In genomic region chr9:91905958-91906585, GRCh38 we compare ENCODE assay signal across 1 cellular context.
A peak's percentile ranks its signal among the peaks of the same experiment; 100 is the strongest.
TF ChIP-seq lines count a peak whose summit lies in the region.

No MANE protein-coding gene starts in this region.

TF ChIP-seq in K562, 482 proteins besides CTCF, POLR2A, EP300 and RAD21 (continued from another document and continues in another):
- TF ChIP-seq, protein P1, sequence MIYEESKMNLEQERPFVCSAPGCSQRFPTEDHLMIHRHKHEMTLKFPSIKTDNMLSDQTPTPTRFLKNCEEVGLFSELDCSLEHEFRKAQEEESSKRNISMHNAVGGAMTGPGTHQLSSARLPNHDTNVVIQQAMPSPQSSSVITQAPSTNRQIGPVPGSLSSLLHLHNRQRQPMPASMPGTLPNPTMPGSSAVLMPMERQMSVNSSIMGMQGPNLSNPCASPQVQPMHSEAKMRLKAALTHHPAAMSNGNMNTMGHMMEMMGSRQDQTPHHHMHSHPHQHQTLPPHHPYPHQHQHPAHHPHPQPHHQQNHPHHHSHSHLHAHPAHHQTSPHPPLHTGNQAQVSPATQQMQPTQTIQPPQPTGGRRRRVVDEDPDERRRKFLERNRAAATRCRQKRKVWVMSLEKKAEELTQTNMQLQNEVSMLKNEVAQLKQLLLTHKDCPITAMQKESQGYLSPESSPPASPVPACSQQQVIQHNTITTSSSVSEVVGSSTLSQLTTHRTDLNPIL (CRISPR knock-in tag; IDR thresholded peaks at IDR 0.05): no peak
- TF ChIP-seq BRD9 (IDR thresholded peaks at IDR 0.05; ENCODE audit: low read depth, partially characterized antibody): no peak
- TF ChIP-seq JUNB (CRISPR knock-in tag; conservative IDR thresholded peaks at IDR 0.05): no peak
- no peak for TF ChIP-seq ZMIZ1 (IDR thresholded peaks at IDR 0.05; ENCODE audit: low read depth in 2 of 2, low read length in 2 of 2)
- TF ChIP-seq TEAD4 (IDR thresholded peaks at IDR 0.05; ENCODE audit: low read length): peak; percentile 40; the same call in 1 of the 2 replicates
- no peak for TF ChIP-seq TEAD4 (CRISPR knock-in tag; IDR thresholded peaks at IDR 0.05; ENCODE audit: borderline replicate concordance)
- TF ChIP-seq SIN3B (IDR thresholded peaks at IDR 0.05; ENCODE audit: low read depth): no peak
- TF ChIP-seq MTA3 (IDR thresholded peaks at IDR 0.05; ENCODE audit: borderline replicate concordance): peak; percentile 23; the same call in 1 of the 2 replicates
- TF ChIP-seq KLF13 (tag; IDR thresholded peaks at IDR 0.05; ENCODE audit: borderline replicate concordance, low read depth): no peak
- TF ChIP-seq, protein P2, sequence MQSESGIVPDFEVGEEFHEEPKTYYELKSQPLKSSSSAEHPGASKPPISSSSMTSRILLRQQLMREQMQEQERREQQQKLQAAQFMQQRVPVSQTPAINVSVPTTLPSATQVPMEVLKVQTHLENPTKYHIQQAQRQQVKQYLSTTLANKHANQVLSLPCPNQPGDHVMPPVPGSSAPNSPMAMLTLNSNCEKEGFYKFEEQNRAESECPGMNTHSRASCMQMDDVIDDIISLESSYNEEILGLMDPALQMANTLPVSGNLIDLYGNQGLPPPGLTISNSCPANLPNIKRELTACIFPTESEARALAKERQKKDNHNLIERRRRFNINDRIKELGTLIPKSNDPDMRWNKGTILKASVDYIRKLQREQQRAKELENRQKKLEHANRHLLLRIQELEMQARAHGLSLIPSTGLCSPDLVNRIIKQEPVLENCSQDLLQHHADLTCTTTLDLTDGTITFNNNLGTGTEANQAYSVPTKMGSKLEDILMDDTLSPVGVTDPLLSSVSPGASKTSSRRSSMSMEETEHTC (IDR thresholded peaks at IDR 0.05): no peak
- peak; percentile 56; the same call in 1 of the 2 replicates for TF ChIP-seq HMBOX1 (IDR thresholded peaks at IDR 0.05)
- no peak for TF ChIP-seq EHMT2 (IDR thresholded peaks at IDR 0.05)
- TF ChIP-seq ZNF174 (CRISPR knock-in tag; IDR thresholded peaks at IDR 0.05): no peak
- peak; percentile 100 for TF ChIP-seq ZNF316 (IDR thresholded peaks at IDR 0.05)
- TF ChIP-seq ZNF583 (CRISPR knock-in tag; IDR thresholded peaks at IDR 0.05): no peak
- TF ChIP-seq TAL1 (IDR thresholded peaks at IDR 0.05): no peak
- TF ChIP-seq YBX1 (IDR thresholded peaks at IDR 0.05): no peak
- TF ChIP-seq BDP1 (IDR thresholded peaks at IDR 0.05; ENCODE audit: insufficient read depth, insufficient read length): no peak
- no peak for TF ChIP-seq ZNF253 (CRISPR knock-in tag; conservative IDR thresholded peaks at IDR 0.05)
- no peak for TF ChIP-seq CREB3 (tag; conservative IDR thresholded peaks at IDR 0.05; ENCODE audit: low read depth)
- TF ChIP-seq MAFK (IDR thresholded peaks at IDR 0.05; ENCODE audit: low read length): peak; percentile 99
- TF ChIP-seq, protein P3, sequence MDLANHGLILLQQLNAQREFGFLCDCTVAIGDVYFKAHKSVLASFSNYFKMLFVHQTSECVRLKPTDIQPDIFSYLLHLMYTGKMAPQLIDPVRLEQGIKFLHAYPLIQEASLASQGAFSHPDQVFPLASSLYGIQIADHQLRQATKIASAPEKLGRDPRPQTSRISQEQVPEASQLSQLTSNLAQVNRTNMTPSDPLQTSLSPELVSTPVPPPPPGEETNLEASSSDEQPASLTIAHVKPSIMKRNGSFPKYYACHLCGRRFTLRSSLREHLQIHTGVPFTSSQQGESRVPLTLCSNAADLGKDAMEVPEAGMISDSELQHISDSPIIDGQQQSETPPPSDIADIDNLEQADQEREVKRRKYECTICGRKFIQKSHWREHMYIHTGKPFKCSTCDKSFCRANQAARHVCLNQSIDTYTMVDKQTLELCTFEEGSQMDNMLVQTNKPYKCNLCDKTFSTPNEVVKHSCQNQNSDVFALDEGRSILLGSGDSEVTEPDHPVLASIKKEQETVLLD (IDR thresholded peaks at IDR 0.05): no peak
- TF ChIP-seq ZBTB33 (CRISPR knock-in tag; IDR thresholded peaks at IDR 0.05): no peak
- peak; percentile 40; the same call in 1 of the 2 replicates for TF ChIP-seq PHF8 (IDR thresholded peaks at IDR 0.05; ENCODE audit: borderline replicate concordance, low read length)
- TF ChIP-seq CBX1 (IDR thresholded peaks at IDR 0.05; ENCODE audit: low read depth): no peak
- TF ChIP-seq POLR2B (IDR thresholded peaks at IDR 0.05; ENCODE audit: low read depth, partially characterized antibody): no peak
- TF ChIP-seq GABPB2 (CRISPR knock-in tag; conservative IDR thresholded peaks at IDR 0.05): no peak
- peak; percentile 60 for TF ChIP-seq TAF1 (IDR thresholded peaks at IDR 0.05; ENCODE audit: control insufficient read depth, extremely low read depth, insufficient read depth, low read length, severe bottlenecking)
- TF ChIP-seq, protein P4, sequence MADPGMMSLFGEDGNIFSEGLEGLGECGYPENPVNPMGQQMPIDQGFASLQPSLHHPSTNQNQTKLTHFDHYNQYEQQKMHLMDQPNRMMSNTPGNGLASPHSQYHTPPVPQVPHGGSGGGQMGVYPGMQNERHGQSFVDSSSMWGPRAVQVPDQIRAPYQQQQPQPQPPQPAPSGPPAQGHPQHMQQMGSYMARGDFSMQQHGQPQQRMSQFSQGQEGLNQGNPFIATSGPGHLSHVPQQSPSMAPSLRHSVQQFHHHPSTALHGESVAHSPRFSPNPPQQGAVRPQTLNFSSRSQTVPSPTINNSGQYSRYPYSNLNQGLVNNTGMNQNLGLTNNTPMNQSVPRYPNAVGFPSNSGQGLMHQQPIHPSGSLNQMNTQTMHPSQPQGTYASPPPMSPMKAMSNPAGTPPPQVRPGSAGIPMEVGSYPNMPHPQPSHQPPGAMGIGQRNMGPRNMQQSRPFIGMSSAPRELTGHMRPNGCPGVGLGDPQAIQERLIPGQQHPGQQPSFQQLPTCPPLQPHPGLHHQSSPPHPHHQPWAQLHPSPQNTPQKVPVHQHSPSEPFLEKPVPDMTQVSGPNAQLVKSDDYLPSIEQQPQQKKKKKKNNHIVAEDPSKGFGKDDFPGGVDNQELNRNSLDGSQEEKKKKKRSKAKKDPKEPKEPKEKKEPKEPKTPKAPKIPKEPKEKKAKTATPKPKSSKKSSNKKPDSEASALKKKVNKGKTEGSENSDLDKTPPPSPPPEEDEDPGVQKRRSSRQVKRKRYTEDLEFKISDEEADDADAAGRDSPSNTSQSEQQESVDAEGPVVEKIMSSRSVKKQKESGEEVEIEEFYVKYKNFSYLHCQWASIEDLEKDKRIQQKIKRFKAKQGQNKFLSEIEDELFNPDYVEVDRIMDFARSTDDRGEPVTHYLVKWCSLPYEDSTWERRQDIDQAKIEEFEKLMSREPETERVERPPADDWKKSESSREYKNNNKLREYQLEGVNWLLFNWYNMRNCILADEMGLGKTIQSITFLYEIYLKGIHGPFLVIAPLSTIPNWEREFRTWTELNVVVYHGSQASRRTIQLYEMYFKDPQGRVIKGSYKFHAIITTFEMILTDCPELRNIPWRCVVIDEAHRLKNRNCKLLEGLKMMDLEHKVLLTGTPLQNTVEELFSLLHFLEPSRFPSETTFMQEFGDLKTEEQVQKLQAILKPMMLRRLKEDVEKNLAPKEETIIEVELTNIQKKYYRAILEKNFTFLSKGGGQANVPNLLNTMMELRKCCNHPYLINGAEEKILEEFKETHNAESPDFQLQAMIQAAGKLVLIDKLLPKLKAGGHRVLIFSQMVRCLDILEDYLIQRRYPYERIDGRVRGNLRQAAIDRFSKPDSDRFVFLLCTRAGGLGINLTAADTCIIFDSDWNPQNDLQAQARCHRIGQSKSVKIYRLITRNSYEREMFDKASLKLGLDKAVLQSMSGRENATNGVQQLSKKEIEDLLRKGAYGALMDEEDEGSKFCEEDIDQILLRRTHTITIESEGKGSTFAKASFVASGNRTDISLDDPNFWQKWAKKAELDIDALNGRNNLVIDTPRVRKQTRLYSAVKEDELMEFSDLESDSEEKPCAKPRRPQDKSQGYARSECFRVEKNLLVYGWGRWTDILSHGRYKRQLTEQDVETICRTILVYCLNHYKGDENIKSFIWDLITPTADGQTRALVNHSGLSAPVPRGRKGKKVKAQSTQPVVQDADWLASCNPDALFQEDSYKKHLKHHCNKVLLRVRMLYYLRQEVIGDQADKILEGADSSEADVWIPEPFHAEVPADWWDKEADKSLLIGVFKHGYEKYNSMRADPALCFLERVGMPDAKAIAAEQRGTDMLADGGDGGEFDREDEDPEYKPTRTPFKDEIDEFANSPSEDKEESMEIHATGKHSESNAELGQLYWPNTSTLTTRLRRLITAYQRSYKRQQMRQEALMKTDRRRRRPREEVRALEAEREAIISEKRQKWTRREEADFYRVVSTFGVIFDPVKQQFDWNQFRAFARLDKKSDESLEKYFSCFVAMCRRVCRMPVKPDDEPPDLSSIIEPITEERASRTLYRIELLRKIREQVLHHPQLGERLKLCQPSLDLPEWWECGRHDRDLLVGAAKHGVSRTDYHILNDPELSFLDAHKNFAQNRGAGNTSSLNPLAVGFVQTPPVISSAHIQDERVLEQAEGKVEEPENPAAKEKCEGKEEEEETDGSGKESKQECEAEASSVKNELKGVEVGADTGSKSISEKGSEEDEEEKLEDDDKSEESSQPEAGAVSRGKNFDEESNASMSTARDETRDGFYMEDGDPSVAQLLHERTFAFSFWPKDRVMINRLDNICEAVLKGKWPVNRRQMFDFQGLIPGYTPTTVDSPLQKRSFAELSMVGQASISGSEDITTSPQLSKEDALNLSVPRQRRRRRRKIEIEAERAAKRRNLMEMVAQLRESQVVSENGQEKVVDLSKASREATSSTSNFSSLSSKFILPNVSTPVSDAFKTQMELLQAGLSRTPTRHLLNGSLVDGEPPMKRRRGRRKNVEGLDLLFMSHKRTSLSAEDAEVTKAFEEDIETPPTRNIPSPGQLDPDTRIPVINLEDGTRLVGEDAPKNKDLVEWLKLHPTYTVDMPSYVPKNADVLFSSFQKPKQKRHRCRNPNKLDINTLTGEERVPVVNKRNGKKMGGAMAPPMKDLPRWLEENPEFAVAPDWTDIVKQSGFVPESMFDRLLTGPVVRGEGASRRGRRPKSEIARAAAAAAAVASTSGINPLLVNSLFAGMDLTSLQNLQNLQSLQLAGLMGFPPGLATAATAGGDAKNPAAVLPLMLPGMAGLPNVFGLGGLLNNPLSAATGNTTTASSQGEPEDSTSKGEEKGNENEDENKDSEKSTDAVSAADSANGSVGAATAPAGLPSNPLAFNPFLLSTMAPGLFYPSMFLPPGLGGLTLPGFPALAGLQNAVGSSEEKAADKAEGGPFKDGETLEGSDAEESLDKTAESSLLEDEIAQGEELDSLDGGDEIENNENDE (IDR thresholded peaks at IDR 0.05; ENCODE audit: low read depth, low read length): no peak
- TF ChIP-seq, protein P5, sequence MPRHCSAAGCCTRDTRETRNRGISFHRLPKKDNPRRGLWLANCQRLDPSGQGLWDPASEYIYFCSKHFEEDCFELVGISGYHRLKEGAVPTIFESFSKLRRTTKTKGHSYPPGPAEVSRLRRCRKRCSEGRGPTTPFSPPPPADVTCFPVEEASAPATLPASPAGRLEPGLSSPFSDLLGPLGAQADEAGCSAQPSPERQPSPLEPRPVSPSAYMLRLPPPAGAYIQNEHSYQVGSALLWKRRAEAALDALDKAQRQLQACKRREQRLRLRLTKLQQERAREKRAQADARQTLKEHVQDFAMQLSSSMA (CRISPR knock-in tag; IDR thresholded peaks at IDR 0.05): no peak
- no peak for TF ChIP-seq FOXM1 (IDR thresholded peaks at IDR 0.05; ENCODE audit: low read depth)
- no peak for TF ChIP-seq FOXM1 (CRISPR knock-in tag; IDR thresholded peaks at IDR 0.05; ENCODE audit: low read depth)
- TF ChIP-seq, protein P6, sequence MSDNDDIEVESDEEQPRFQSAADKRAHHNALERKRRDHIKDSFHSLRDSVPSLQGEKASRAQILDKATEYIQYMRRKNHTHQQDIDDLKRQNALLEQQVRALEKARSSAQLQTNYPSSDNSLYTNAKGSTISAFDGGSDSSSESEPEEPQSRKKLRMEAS (CRISPR knock-in tag; IDR thresholded peaks at IDR 0.05): peak; percentile 58
- no peak for TF ChIP-seq DMBX1 (CRISPR knock-in tag; IDR thresholded peaks at IDR 0.05; ENCODE audit: borderline replicate concordance)
